In the genomic region with DNA sequence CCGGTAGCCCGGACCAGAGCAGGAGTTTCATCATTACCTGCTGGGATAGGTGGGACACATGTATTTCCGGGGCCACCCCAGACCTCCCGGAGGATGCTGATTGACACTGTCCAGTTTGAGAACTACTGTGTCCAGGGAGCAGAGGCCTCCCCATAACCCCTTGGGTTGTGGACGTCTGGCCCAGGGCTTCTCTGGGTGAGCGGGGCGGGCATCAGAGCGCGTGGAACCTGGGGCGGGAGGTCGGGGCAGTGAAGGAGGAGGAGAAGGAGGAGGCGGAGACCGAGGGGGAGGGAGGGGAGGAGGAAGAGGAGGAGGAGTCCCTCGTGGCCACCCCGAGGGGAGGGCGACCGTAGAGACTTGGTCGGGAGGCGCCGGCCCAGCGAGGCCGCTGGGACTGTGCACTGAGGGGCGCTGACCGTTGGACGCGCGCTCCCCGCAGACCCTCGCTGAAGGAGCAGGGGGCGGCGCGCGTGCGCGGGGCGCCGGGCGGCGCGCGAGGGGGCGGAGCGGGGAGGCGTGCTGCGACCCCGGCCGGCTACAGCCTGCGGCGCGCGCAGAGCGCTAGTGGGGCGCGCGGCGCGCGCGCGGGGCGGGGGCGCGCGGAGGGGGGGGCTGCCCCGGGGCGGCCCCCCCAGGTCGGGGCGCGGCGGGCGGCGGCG, we compare ENCODE assay signal across 8 cellular contexts. TPM values are rescaled to one million over a fixed set of nuclear protein-coding genes. Genes with fewer than 3 reads are reported as not detected.
DNase-seq lines count a peak whose midpoint lies in the region; ATAC-seq, FAIRE-seq and TF ChIP-seq lines count a peak whose summit lies in the region.

A gene (plus strand): TSS at position 356 of the 659 bp plus-strand sequence. CDS start 366 bp downstream, outside the sequence.

- peak; percentile 41 for DNase-seq in AG08395 (ENCODE audit: low spot score)
- DNase-seq in HTR-8/SVneo (ENCODE audit: insufficient read length, low spot score), result peak; percentile 34
- DNase-seq in SKM-1 (lab: John Stamatoyannopoulos, UW; ENCODE audit: unreplicated experiment), result peak; percentile 60
- peak; percentile 61 for DNase-seq in adipocyte (ENCODE audit: low read depth)
- DNase-seq in left ventricle myocardium superior, result peak; percentile 73
- DNase-seq in putamen (ENCODE audit: low spot score), result peak; percentile 35
- DNase-seq in inferior parietal cortex (ENCODE audit: extremely low spot score), result no peak

- no peaks in the 10 kb centered on the region for H3K36me3 ChIP-seq in adipocyte (ENCODE audit: control insufficient read depth, insufficient read depth, low read length, severe bottlenecking)

- intact Hi-C loops in left ventricle myocardium superior (cut with micrococcal nuclease), result no loop called here

- no peak for FAIRE-seq in HTR-8/SVneo (lab: Jason Lieb, UNC)

- H3K9ac ChIP-seq in adipocyte (ENCODE audit: low read length), result peak within 1 kb of the TSS; percentile 78

- TF ChIP-seq POLR2A in GM18951 (IDR thresholded peaks at IDR 0.05; ENCODE audit: extremely low read depth, insufficient read depth, insufficient read length), result peak; percentile 78

- H3K27me3 ChIP-seq in adipocyte (replicated peaks; ENCODE audit: control insufficient read depth, insufficient read depth, low read length), result no peaks in the 10 kb centered on the region

- H3K4me3 ChIP-seq in adipocyte (ENCODE audit: low read length), result peak within 1 kb of the TSS; percentile 85

- in situ Hi-C loops in GM18951 (cut with MboI; ENCODE audit: low sequenced_read_pairs, unreplicated experiment), result no loop called here

- ATAC-seq in left ventricle myocardium superior, result peak; percentile 89

- H3K4me1 ChIP-seq in adipocyte (ENCODE audit: control insufficient read depth, insufficient read depth, low read length), result peaks cover 39% of the 10 kb centered on the region

- H3K9me3 ChIP-seq in adipocyte (ENCODE audit: control insufficient read depth, low read length), result no peaks in the 10 kb centered on the region

RNA-seq across cellular contexts. Expression of the gene that starts here (rescaled TPM):
- total RNA-seq in left ventricle myocardium superior, result 4.3 TPM
